In the genomic region with DNA sequence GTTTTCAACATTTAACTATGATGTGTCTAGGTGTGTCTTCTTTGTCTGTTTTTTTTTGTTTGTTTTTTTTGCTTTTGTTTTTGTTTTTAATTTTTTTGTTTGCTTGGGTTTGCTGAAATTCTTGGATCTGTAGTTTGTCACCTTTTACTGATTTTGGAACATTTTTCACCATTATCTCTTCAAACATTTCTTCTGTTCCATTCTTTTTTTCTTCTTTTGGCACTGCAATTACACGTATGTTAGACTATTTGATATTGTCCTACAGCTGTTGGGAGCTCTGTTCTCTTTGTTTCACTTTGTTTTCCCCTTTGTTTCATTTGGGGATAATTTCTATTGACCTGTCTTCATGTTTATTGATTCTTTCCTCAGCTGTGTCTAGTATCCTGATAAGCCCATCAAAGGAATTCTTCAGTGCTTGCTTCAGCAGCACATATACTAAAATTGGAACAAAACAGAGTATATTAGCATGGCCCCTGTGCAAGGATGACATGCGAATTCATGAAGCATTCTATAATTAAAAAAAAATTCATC, we compare ENCODE assay signal across 27 cellular contexts.
"Had no signal": no experiment of that assay in that cellular context is flagged by ENCODE, and none has a peak within 500 bp of the region (broad histone marks: within the 10 kb centered on the region; RNA-seq: fewer than 3 reads in every experiment).

No MANE protein-coding gene starts in this region.

- H3K27ac ChIP-seq: colonic mucosa, coronary artery, dorsolateral prefrontal cortex, epithelial cell of prostate, esophagus muscularis mucosa, esophagus squamous epithelium, foreskin keratinocyte, gastrocnemius medialis, gastroesophageal sphincter, heart left ventricle, heart right ventricle had no signal

- H3K27me3 ChIP-seq: colonic mucosa, dorsolateral prefrontal cortex, esophagus muscularis mucosa, esophagus squamous epithelium, foreskin keratinocyte, gastrocnemius medialis, gastroesophageal sphincter, heart left ventricle, heart right ventricle had no signal

- H3K9me3 ChIP-seq: colonic mucosa, esophagus muscularis mucosa, esophagus squamous epithelium, gastrocnemius medialis, gastroesophageal sphincter, heart left ventricle, heart right ventricle had no signal

- FAIRE-seq: colon, endometrium, frontal cortex had no signal

- H3K4me3 ChIP-seq: colonic mucosa, coronary artery, dorsolateral prefrontal cortex, esophagus muscularis mucosa, esophagus squamous epithelium, gastrocnemius medialis, gastroesophageal sphincter, heart left ventricle, heart right ventricle had no signal

- DNase-seq: colonic mucosa; cortex of kidney; dermis blood vessel endothelial cell; dorsolateral prefrontal cortex; effector CD4-positive, alpha-beta T cell; effector CD8-positive, alpha-beta T cell; effector memory CD4-positive, alpha-beta T cell; effector memory CD8-positive, alpha-beta T cell; endodermal cell; erythroblast; esophagus squamous epithelium; foreskin fibroblast; foreskin keratinocyte; foreskin melanocyte; gastrocnemius medialis; glutamatergic neuron; head of caudate nucleus; heart left ventricle; heart right ventricle had no signal

- ATAC-seq: effector memory CD8-positive, alpha-beta T cell; esophagus mucosa; foreskin keratinocyte; gastrocnemius medialis; gastroesophageal sphincter; heart left ventricle; heart right ventricle had no signal

- H3K4me1 ChIP-seq: colonic mucosa, esophagus muscularis mucosa, foreskin keratinocyte had no signal

- H3K36me3 ChIP-seq: colonic mucosa, gastrocnemius medialis had no signal
